8 cellular contexts compared by ENCODE assay signal in genomic region chr10:50624866-50625491, GRCh38. TPM values are rescaled to one million over a fixed set of nuclear protein-coding genes. Genes with fewer than 3 reads are reported as not detected.
DNase-seq lines count a peak whose midpoint lies in the region; ATAC-seq and TF ChIP-seq lines count a peak whose summit lies in the region.

No MANE protein-coding gene starts in this region.

- H3K36me3 ChIP-seq in HUES64 (ENCODE audit: insufficient read depth, low read length) (no peaks in the 10 kb centered on the region), RWPE2 (ENCODE audit: low read depth) (no peaks in the 10 kb centered on the region), neuron (ENCODE audit: insufficient read depth, low read length) (peaks cover 4% of the 10 kb centered on the region), tibial nerve (peaks cover 0 to 9% (median 0%) of the 10 kb centered on the region in 3 donors)

- H3K4me3 ChIP-seq in HUES64 (ENCODE audit: low read length) (peak overlapping the region; percentile 84), RWPE2 (ENCODE audit: severe bottlenecking) (peak overlapping the region; percentile 59), neuron (ENCODE audit: low read length) (peak overlapping the region; percentile 77), tibial nerve (peak overlapping the region; percentile 83 to 94 (median 87))

- peak overlapping the region; percentile 95 for H2AFZ ChIP-seq in neuron (ENCODE audit: low read depth, low read length)

- peak overlapping the region; percentile 99 for H3K27ac ChIP-seq in HUES64 (ENCODE audit: low read depth, low read length)
- H3K27ac ChIP-seq in RWPE2 (ENCODE audit: poor library complexity, severe bottlenecking), result peak overlapping the region; percentile 85
- peak overlapping the region; percentile 96 to 100 (median 96) for H3K27ac ChIP-seq in tibial nerve

- H3K4me1 ChIP-seq in HUES64 (ENCODE audit: insufficient read depth, low read length) (peaks cover 37% of the 10 kb centered on the region), RWPE2 (ENCODE audit: insufficient read depth, poor library complexity, severe bottlenecking) (peaks cover 13% of the 10 kb centered on the region), neuron (ENCODE audit: insufficient read depth, low read length) (peaks cover 14% of the 10 kb centered on the region), tibial nerve (peaks cover 0 to 30% (median 19%) of the 10 kb centered on the region in 4 donors)

- DNase-seq in ELR (ENCODE audit: low read depth), result peak; percentile 83
- DNase-seq in RWPE2 (ENCODE audit: low spot score), result no peak
- DNase-seq in activated naive CD4-positive, alpha-beta T cell (lab: John Stamatoyannopoulos, UW), result peak in 3 of 4 experiments; percentile 31 to 47 (median 39)
- peak; percentile 52 for DNase-seq in foreskin melanocyte
- peak; percentile 48 to 57 for DNase-seq in tibial nerve (ENCODE audit: low spot score in 2 of 2)

- TF ChIP-seq POLR2A in tibial nerve (IDR thresholded peaks at IDR 0.05), result peak in 1 of 2 donors; percentile 40

- peak overlapping the region; percentile 95 for H3K9ac ChIP-seq in HUES64 (ENCODE audit: low read depth, low read length)

- ATAC-seq in GM21526 (IDR thresholded peaks at IDR 0.05; ENCODE audit: low FRiP score, unreplicated experiment) (peak; percentile 38), RWPE2 (ENCODE audit: low read depth) (peak; percentile 44)

- TF ChIP-seq EP300 in tibial nerve (IDR thresholded peaks at IDR 0.05), result no peak

- H3K27me3 ChIP-seq in HUES64 (ENCODE audit: insufficient read depth, low read length), result peaks cover 14% of the 10 kb centered on the region; the same call in 1 of the 2 replicates
- no peaks in the 10 kb centered on the region for H3K27me3 ChIP-seq in RWPE2 (ENCODE audit: insufficient read depth, poor library complexity, severe bottlenecking)
- no peaks in the 10 kb centered on the region for H3K27me3 ChIP-seq in neuron (ENCODE audit: insufficient read depth, low read length)
- no peaks in the 10 kb centered on the region for H3K27me3 ChIP-seq in tibial nerve

- H3K9me3 ChIP-seq in HUES64 (ENCODE audit: insufficient read depth, low read depth, low read length) (no peaks in the 10 kb centered on the region), RWPE2 (ENCODE audit: severe bottlenecking) (no peaks in the 10 kb centered on the region), neuron (ENCODE audit: low read length) (no peaks in the 10 kb centered on the region), tibial nerve (no peaks in the 10 kb centered on the region)

- WGBS in HUES64, result under 1% methylated on average over 58 of the region's 58 CpGs
- WGBS in tibial nerve, 2 donors, result 0 to 2% methylated on average over 10 to 32 of the region's 58 CpGs

- TF ChIP-seq CTCF in RWPE2 (IDR thresholded peaks at IDR 0.05; ENCODE audit: poor library complexity, severe bottlenecking), result peak; percentile 40
- peak; percentile 55 to 81 (median 71) for TF ChIP-seq CTCF in tibial nerve (IDR thresholded peaks at IDR 0.05)

RNA-seq across cellular contexts. Expression of gene SGMS1, which starts 1.2 kb away (rescaled TPM):
- 8.3 TPM for polyA plus RNA-seq in HUES64 (2013, experiment 1 of 2)
- 7.6 TPM for polyA plus RNA-seq in HUES64 (2013, experiment 2 of 2)
- total RNA-seq in tibial nerve, result 100 to 1,000 TPM; 107 to 234 (median 134) TPM
